In genomic region chr5:102152906-102153787, GRCh38 we compare ENCODE assay signal across 9 cellular contexts.
DNase-seq lines count a peak whose midpoint lies in the region; ATAC-seq and TF ChIP-seq lines count a peak whose summit lies in the region.
"Had no signal": no experiment of that assay in that cellular context is flagged by ENCODE, and none has a peak within 500 bp of the region (broad histone marks: within the 10 kb centered on the region; RNA-seq: fewer than 3 reads in every experiment).

No MANE protein-coding gene starts in this region.

- H3K4me1 ChIP-seq in PC-9 (replicated peaks; ENCODE audit: insufficient read depth), result no peaks in the 10 kb centered on the region
- no peaks in the 10 kb centered on the region for H3K4me1 ChIP-seq in smooth muscle cell (ENCODE audit: low read depth)
- H3K4me1 ChIP-seq: BLaER1 treated with 17β-estradiol and CSF1 and Interleukin-3, amounts not matched to agents 10 nM and 100 nM had no signal

- H3F3A ChIP-seq in PC-9 (ENCODE audit: insufficient read depth, low read depth), result no peaks in the 10 kb centered on the region
- H3F3A ChIP-seq in smooth muscle cell (ENCODE audit: low read depth), result no peaks in the 10 kb centered on the region

- POLR2A ChIA-PET in PC-9 (lab: Charles Lee; ENCODE audit: unreplicated experiment), result no interaction called here

- no peaks in the 10 kb centered on the region for H4K20me1 ChIP-seq in PC-9 (ENCODE audit: insufficient read depth)
- H4K20me1 ChIP-seq in smooth muscle cell (ENCODE audit: low read depth), result no peaks in the 10 kb centered on the region
- H4K20me1 ChIP-seq: BLaER1 treated with 17β-estradiol and CSF1 and Interleukin-3, amounts not matched to agents 10 nM and 100 nM had no signal

- 24% methylated on average over 5 of the region's 5 CpGs for WGBS in smooth muscle cell (ENCODE audit: low lambda C conversion rate)

- no peaks in the 10 kb centered on the region; the same call in 1 of the 2 replicates for H3K9me2 ChIP-seq in PC-9 (ENCODE audit: insufficient read depth)

- no TSS peak for BruUV-seq in PC-9 (replicated peaks; lab: Mats Ljungman, UMichigan)

- ATAC-seq in GM21423 (IDR thresholded peaks at IDR 0.05; ENCODE audit: unreplicated experiment), result peak; percentile 80

- H3K4me2 ChIP-seq in PC-9 (no peak overlapping the region), smooth muscle cell (no peak overlapping the region)
- H3K4me2 ChIP-seq: BLaER1 treated with 17β-estradiol and CSF1 and Interleukin-3, amounts not matched to agents 10 nM and 100 nM had no signal

- H3K4me3 ChIP-seq in HL-60 (replicated peaks; ENCODE audit: insufficient read depth, low read length) (no peak overlapping the region), PC-9 (no peak overlapping the region), smooth muscle cell (no peak overlapping the region)
- H3K4me3 ChIP-seq: BLaER1 treated with 17β-estradiol and CSF1 and Interleukin-3, amounts not matched to agents 10 nM and 100 nM had no signal

- CTCF ChIA-PET in PC-9 (lab: Charles Lee), result no interaction called here

- no peak overlapping the region for H2AFZ ChIP-seq in PC-9
- peak overlapping the region; percentile 84 for H2AFZ ChIP-seq in smooth muscle cell (ENCODE audit: low read depth)

- no peaks in the 10 kb centered on the region for H3K27me3 ChIP-seq in HL-60 (ENCODE audit: insufficient read depth, poor library complexity, severe bottlenecking)
- H3K27me3 ChIP-seq in PC-9 (ENCODE audit: insufficient read depth, low read depth), result no peaks in the 10 kb centered on the region
- H3K27me3 ChIP-seq in smooth muscle cell (ENCODE audit: low read depth), result no peaks in the 10 kb centered on the region
- H3K27me3 ChIP-seq: BLaER1 treated with 17β-estradiol and CSF1 and Interleukin-3, amounts not matched to agents 10 nM and 100 nM had no signal

- DNase-seq in NCI-H2081 (lab: John Stamatoyannopoulos, UW) (peak; percentile 12 to 32), NCI-H2081 treated with DMSO at 0.1 percent for 48 hours (lab: John Stamatoyannopoulos, UW) (no peak), HL-60 (ENCODE audit: low read depth in 1 of 2, low spot score in 1 of 2) (peak in 1 of 2 experiments; percentile 19), PC-9 (no peak), fibroblast of peridontal ligament (ENCODE audit: extremely low read depth) (peak; percentile 46), smooth muscle cell (lab: John Stamatoyannopoulos, UW; ENCODE audit: unreplicated experiment) (no peak), NCI-H226 (no peak)

- peak; percentile 14 for TF ChIP-seq CTCF in HL-60 (IDR thresholded peaks at IDR 0.05; ENCODE audit: insufficient read depth, low read length)
- peak; percentile 62 for TF ChIP-seq CTCF in PC-9 (conservative IDR thresholded peaks at IDR 0.05)
- peak; percentile 52 for TF ChIP-seq CTCF in smooth muscle cell (IDR thresholded peaks at IDR 0.05; ENCODE audit: borderline replicate concordance, insufficient read depth, poor library complexity, severe bottlenecking)

- H3K27ac ChIP-seq in HL-60 (replicated peaks), result no peak overlapping the region
- H3K27ac ChIP-seq in PC-9, result no peak overlapping the region
- H3K27ac ChIP-seq in smooth muscle cell (ENCODE audit: low read depth), result no peak overlapping the region
- H3K27ac ChIP-seq: BLaER1 treated with 17β-estradiol and CSF1 and Interleukin-3, amounts not matched to agents 10 nM and 100 nM had no signal

- intact Hi-C loops in PC-9 (cut with micrococcal nuclease; ENCODE audit: unreplicated experiment), result loop anchor here (1.0 kb wide), 1 partner anchor 211 kb away; no protein-coding TSS in a partner anchor

- H3K9ac ChIP-seq in smooth muscle cell (ENCODE audit: low read depth), result no peak overlapping the region
- H3K9ac ChIP-seq: BLaER1 treated with 17β-estradiol and CSF1 and Interleukin-3, amounts not matched to agents 10 nM and 100 nM had no signal

- no peaks in the 10 kb centered on the region for H3K9me3 ChIP-seq in PC-9 (ENCODE audit: insufficient read depth, low read depth)
- no peaks in the 10 kb centered on the region for H3K9me3 ChIP-seq in smooth muscle cell (replicated peaks; ENCODE audit: low read depth)

- H3K79me2 ChIP-seq in PC-9 (ENCODE audit: low read depth) (no peaks in the 10 kb centered on the region), smooth muscle cell (ENCODE audit: low read depth) (no peaks in the 10 kb centered on the region)

- H3K36me3 ChIP-seq in PC-9 (ENCODE audit: low read depth) (no peaks in the 10 kb centered on the region), smooth muscle cell (ENCODE audit: low read depth) (no peaks in the 10 kb centered on the region)
- H3K36me3 ChIP-seq: BLaER1 treated with 17β-estradiol and CSF1 and Interleukin-3, amounts not matched to agents 10 nM and 100 nM had no signal

Comparison
In these comparisons a context has a peak if more than half of its experiments do, and no peak if none do; other contexts are left out.
1. DNase-seq: peak in NCI-H2081 (2 of 2) and fibroblast of peridontal ligament (single experiment); none in NCI-H2081 treated with DMSO at 0.1 percent for 48 hours (single experiment), PC-9 (0 of 2), smooth muscle cell (single experiment) and NCI-H226 (single experiment).
2. Peak in every context shown above with its lines, with median percentiles within 50 percentile points of each other: CTCF ChIP-seq.